Comparison of ENCODE assay signal across 8 cellular contexts in genomic region chr10:97195654-97196212, GRCh38. TPM values are rescaled to one million over a fixed set of nuclear protein-coding genes. Genes with fewer than 3 reads are reported as not detected.
DNase-seq lines count a peak whose midpoint lies in the region; ATAC-seq and TF ChIP-seq lines count a peak whose summit lies in the region.

No MANE protein-coding gene starts in this region.

- no peaks in the 10 kb centered on the region for H3K36me3 Mint-ChIP-seq in progenitor cell of endocrine pancreas (ENCODE audit: insufficient read depth)

- no TSS peak for BruUV-seq in OCI-LY7 (replicated peaks; lab: Mats Ljungman, UMichigan)

- peak; percentile 18 for DNase-seq in G401 (ENCODE audit: low spot score)
- no peak for DNase-seq in OCI-LY7 (ENCODE audit: low spot score)
- no peak for DNase-seq in esophagus squamous epithelium (lab: John Stamatoyannopoulos, UW)
- DNase-seq in progenitor cell of endocrine pancreas (ENCODE audit: low spot score, unreplicated experiment) = no peak
- DNase-seq in EL = no peak

- peak overlapping the region; percentile 94 for H3K4me2 ChIP-seq in OCI-LY7 (ENCODE audit: low read length)

- peaks cover 51% of the 10 kb centered on the region for H3K27me3 Mint-ChIP-seq in progenitor cell of endocrine pancreas

- H3K9me2 ChIP-seq in OCI-LY7 (ENCODE audit: insufficient read depth, low read length) = no peaks in the 10 kb centered on the region

- ATAC-seq in GM21528 (IDR thresholded peaks at IDR 0.05; ENCODE audit: low FRiP score, unreplicated experiment) = no peak
- no peak for ATAC-seq in GM19023 (IDR thresholded peaks at IDR 0.05; ENCODE audit: unreplicated experiment)
- ATAC-seq in HG03135 (IDR thresholded peaks at IDR 0.05; ENCODE audit: unreplicated experiment) = no peak

- H3K27ac ChIP-seq in OCI-LY7 (ENCODE audit: low read depth, low read length, poor library complexity, severe bottlenecking) (no peak overlapping the region), esophagus squamous epithelium (no peak overlapping the region)

- H3K27ac Mint-ChIP-seq in progenitor cell of endocrine pancreas = no peak overlapping the region

- H3K9me3 Mint-ChIP-seq in progenitor cell of endocrine pancreas (ENCODE audit: low read depth) = no peaks in the 10 kb centered on the region

- POLR2A ChIA-PET in OCI-LY7 (lab: Charles Lee) = interaction anchor here (0.6 to 1.1 kb wide), 2 partner anchors 11 to 12 kb away, joined by 3 read pairs; no protein-coding TSS in a partner anchor

- no peaks in the 10 kb centered on the region for H4K20me1 ChIP-seq in OCI-LY7 (ENCODE audit: insufficient read depth, low read length)

- in situ Hi-C loops in G401 (cut with HindIII; ENCODE audit: low sequenced_read_pairs) = no loop called here

- peak overlapping the region; percentile 72 for H3K4me3 Mint-ChIP-seq in progenitor cell of endocrine pancreas (ENCODE audit: low read depth)

- H3K36me3 ChIP-seq in OCI-LY7 (ENCODE audit: insufficient read depth, low read length) (no peaks in the 10 kb centered on the region), esophagus squamous epithelium (no peaks in the 10 kb centered on the region)

- H3K4me3 ChIP-seq in OCI-LY7 (ENCODE audit: low read depth, low read length, poor library complexity, severe bottlenecking) = peak overlapping the region; percentile 70
- H3K4me3 ChIP-seq in esophagus squamous epithelium = peak overlapping the region; percentile 26 to 72 (median 46)

- H3K9me3 ChIP-seq in OCI-LY7 (ENCODE audit: low read length) (no peaks in the 10 kb centered on the region), esophagus squamous epithelium (no peaks in the 10 kb centered on the region)

- no peak for TF ChIP-seq CTCF in OCI-LY7 (conservative IDR thresholded peaks at IDR 0.05; ENCODE audit: low read length)
- TF ChIP-seq CTCF in esophagus squamous epithelium (IDR thresholded peaks at IDR 0.05) = no peak
- no peak for TF ChIP-seq CTCF in progenitor cell of endocrine pancreas (IDR thresholded peaks at IDR 0.05; ENCODE audit: unreplicated experiment)

- H3K4me1 Mint-ChIP-seq in progenitor cell of endocrine pancreas (ENCODE audit: low read depth) = peaks cover 3% of the 10 kb centered on the region

- peaks cover 44% of the 10 kb centered on the region for H3K4me1 ChIP-seq in OCI-LY7 (ENCODE audit: insufficient read depth, low read length, poor library complexity, severe bottlenecking)
- H3K4me1 ChIP-seq in esophagus squamous epithelium = peaks cover 0 to 13% (median 5%) of the 10 kb centered on the region in 3 donors

- CTCF ChIA-PET in OCI-LY7 (lab: Charles Lee; ENCODE audit: unreplicated experiment) = interaction anchor here (0.9 to 1.8 kb wide), 3 partner anchors 12 to 65 kb away, joined by 3 to 10 read pairs (median 4); no protein-coding TSS in a partner anchor

- no peaks in the 10 kb centered on the region for H3K79me2 ChIP-seq in OCI-LY7 (ENCODE audit: insufficient read depth, low read depth, low read length)

- intact Hi-C loops in OCI-LY7 (cut with micrococcal nuclease; ENCODE audit: unreplicated experiment) = no loop called here
- intact Hi-C loops in esophagus squamous epithelium (cut with DNase I) = no loop called here

- TF ChIP-seq POLR2A in esophagus squamous epithelium (IDR thresholded peaks at IDR 0.05) = no peak

- peaks cover 0 to 81% (median 4%) of the 10 kb centered on the region in 4 donors for H3K27me3 ChIP-seq in esophagus squamous epithelium

- peak overlapping the region; percentile 97 for H2AFZ ChIP-seq in OCI-LY7 (ENCODE audit: low read length)

- WGBS in esophagus squamous epithelium, 2 donors = 15 to 83% methylated on average over 1 to 11 of the region's 11 CpGs

RNA-seq across cellular contexts. Expression of gene SLIT1, which starts 10.0 kb away (rescaled TPM):
- 0.06 and 0.20 TPM in 2 replicates for total RNA-seq in G401 (2014; rRNA removed; shearing (Covaris generic))
- total RNA-seq in OCI-LY7 (2014; rRNA removed; shearing (Covaris generic)) = 0.10 and 0.13 TPM in 2 replicates
- total RNA-seq in OCI-LY7 (2022) (0.77 and 1.0 TPM in 2 replicates), esophagus squamous epithelium (not detected), progenitor cell of endocrine pancreas (23.8 and 25.5 TPM in 2 replicates)

Comparison
In these comparisons a context has a peak if more than half of its experiments do, and no peak if none do; other contexts are left out.
1. RNA of gene SLIT1, which starts 10.0 kb away (total RNA-seq): 23.8 to 25.5 TPM in progenitor cell of endocrine pancreas; 0.10 to 1.0 TPM in OCI-LY7, 0.06 to 0.20 TPM in G401 and not detected in esophagus squamous epithelium; every median in the first group is over 10 times any median in the second.